ENCODE assay signal across 28 cellular contexts in genomic region chr3:171011109-171011508, GRCh38. TPM values are rescaled to one million over a fixed set of nuclear protein-coding genes. Genes with fewer than 3 reads are reported as not detected.
"Had no signal": no experiment of that assay in that cellular context is flagged by ENCODE, and none has a peak within 500 bp of the region (broad histone marks: within the 10 kb centered on the region; RNA-seq: fewer than 3 reads in every experiment).

No MANE protein-coding gene starts in this region.

- H3K27me3 ChIP-seq: breast epithelium, Peyer's patch, SJCRH30 had no signal

- H3K36me3 ChIP-seq: breast epithelium, Peyer's patch, SJCRH30 had no signal

- ATAC-seq: activated CD8-positive, alpha-beta memory T cell treated with anti-CD3 and anti-CD28 coated beads, Interleukin-2, amount 10 ng/mL, durations not matched to agents 7 days and 5 days; T-helper 17 cell had no signal

- DNase-seq: activated B cell treated with CpG ODN at 0.5 μM for 24 hours; activated CD4-positive, alpha-beta T cell treated with anti-CD3 and anti-CD28 coated beads for 1 hour; activated CD4-positive, alpha-beta T cell treated with anti-CD3 and anti-CD28 coated beads, Interleukin-2, amount 10 ng/mL, durations not matched to agents 24 days and 14 days; activated CD4-positive, alpha-beta T cell treated with anti-CD3 and anti-CD28 coated beads, Interleukin-2, amount 50 U/mL, for 48 hours; activated CD8-positive, alpha-beta memory T cell treated with anti-CD3 and anti-CD28 coated beads, Interleukin-2, amount 10 ng/mL, durations not matched to agents 7 days and 5 days; activated effector memory CD4-positive, alpha-beta T cell treated with Interleukin-2 at 50 U/mL for 16 hours; activated naive CD4-positive, alpha-beta T cell; activated T-cell treated with anti-CD3 and anti-CD28 coated beads, Interleukin-2, amount 50 U/mL, for 24 hours; aorta; caudate nucleus; NCI-H1048; NCI-H1930; NCI-H2107; NCI-H2171 treated with DMSO at 0.1 percent for 48 hours; NCI-H226; NCI-H526; Peyer's patch; Right ventricle myocardium superior; SJCRH30; T-helper 17 cell; T-helper 9 cell had no signal

- H3K4me3 ChIP-seq: breast epithelium, Peyer's patch, SJCRH30 had no signal

- H3K4me1 ChIP-seq: breast epithelium, Peyer's patch, SJCRH30 had no signal

- FAIRE-seq: TTC549 had no signal

- H3K27ac ChIP-seq: breast epithelium, Peyer's patch, RWPE1, SJCRH30 had no signal

RNA-seq across cellular contexts. Expression of gene SLC2A2, which starts 15.4 kb away (rescaled TPM):
- total RNA-seq: activated B cell treated with CpG ODN at 0.5 μM for 24 hours; activated CD4-positive, alpha-beta T cell treated with anti-CD3 and anti-CD28 coated beads, Interleukin-2, amount 10 ng/mL, durations not matched to agents 24 days and 14 days; activated CD8-positive, alpha-beta memory T cell treated with anti-CD3 and anti-CD28 coated beads, Interleukin-2, amount 10 ng/mL, durations not matched to agents 7 days and 5 days; activated T-helper 1 cell treated with anti-CD3 and anti-CD28 coated beads, Interleukin-12 subunit alpha, Interleukin-12 subunit beta, Interleukin-2, Interleukin-4 antibody, amounts not matched to agents 30 ng/mL and 10 ng/mL and 1 ng/mL, durations not matched to agents 14 hours and 24 hours and 36 hours; aorta; breast epithelium; cerebellum; LHCN-M2; NCI-H460; Right ventricle myocardium superior; SJCRH30; T-helper 17 cell had no signal
